ENCODE assay signal across 29 cellular contexts in the genomic region with DNA sequence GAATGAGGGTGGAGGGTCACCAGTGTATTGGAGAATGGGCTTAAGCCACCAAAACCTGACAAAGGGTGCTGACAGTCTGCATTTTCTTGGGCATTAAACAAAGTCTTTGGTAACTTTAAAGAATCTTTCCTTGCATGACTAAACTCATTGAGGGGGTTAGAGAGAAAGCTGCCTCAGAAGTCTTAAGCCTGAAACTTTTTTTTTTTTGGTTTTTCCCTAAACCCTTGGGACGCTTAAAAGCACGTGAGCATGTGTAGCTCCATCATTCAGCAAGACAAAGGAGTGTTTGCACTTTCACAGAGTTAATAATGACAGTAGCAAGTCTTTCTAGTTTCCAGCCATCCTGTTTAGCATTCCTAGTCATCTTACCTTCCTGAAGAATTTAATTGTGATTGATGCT.
DNase-seq lines count a peak whose midpoint lies in the region; ATAC-seq, FAIRE-seq and TF ChIP-seq lines count a peak whose summit lies in the region.
"Had no signal": no experiment of that assay in that cellular context is flagged by ENCODE, and none has a peak within 500 bp of the region (broad histone marks: within the 10 kb centered on the region; RNA-seq: fewer than 3 reads in every experiment).

No MANE protein-coding gene starts in this region.

- no peak overlapping the region for H3K9ac ChIP-seq in GM12878 (ENCODE audit: control insufficient read depth, insufficient read depth, low read length)
- H3K9ac ChIP-seq in mesenchymal stem cell (ENCODE audit: low read length) = peak overlapping the region; percentile 72
- H3K9ac ChIP-seq in smooth muscle cell (ENCODE audit: low read depth) = no peak overlapping the region

- H3K27me3 ChIP-seq in GM12878 (replicated peaks in 1 of 2; ENCODE audit: control insufficient read depth in 2 of 2, insufficient read depth in 2 of 2, low read length in 1 of 2) = no peaks in the 10 kb centered on the region; a peak in 1 of 4 replicates
- H3K27me3 ChIP-seq in mesenchymal stem cell (ENCODE audit: control insufficient read depth in 1 of 2, insufficient read depth in 1 of 2, low read length in 2 of 2) = peaks cover 0 to 11% of the 10 kb centered on the region in 2 experiments
- peaks cover 25% of the 10 kb centered on the region for H3K27me3 ChIP-seq in smooth muscle cell (ENCODE audit: low read depth)
- no peaks in the 10 kb centered on the region for H3K27me3 ChIP-seq in right atrium auricular region
- H3K27me3 ChIP-seq in CD4-positive, alpha-beta memory T cell (ENCODE audit: insufficient read depth, low read length) = no peaks in the 10 kb centered on the region
- H3K27me3 ChIP-seq: esophagus squamous epithelium, gastroesophageal sphincter had no signal

- no peak overlapping the region for H2BK12ac ChIP-seq in mesenchymal stem cell (ENCODE audit: low read length in 2 of 2)

- H3K27me3 Mint-ChIP-seq in CD4-positive, alpha-beta memory T cell = peaks cover 3 to 9% of the 10 kb centered on the region in 2 donors
- H3K27me3 Mint-ChIP-seq: dendritic cell treated with granulocyte-macrophage colony-stimulating factor and Interleukin-4, amounts not matched to agents 40 ng/mL and 50 ng/mL, for 4 days had no signal

- H3K9me3 ChIP-seq in GM12878 (replicated peaks; ENCODE audit: control insufficient read depth, insufficient read depth, low read length) = no peaks in the 10 kb centered on the region
- H3K9me3 ChIP-seq in mesenchymal stem cell (ENCODE audit: control insufficient read depth, low read length) = no peaks in the 10 kb centered on the region
- H3K9me3 ChIP-seq in smooth muscle cell (replicated peaks; ENCODE audit: low read depth) = no peaks in the 10 kb centered on the region
- no peaks in the 10 kb centered on the region for H3K9me3 ChIP-seq in right atrium auricular region
- H3K9me3 ChIP-seq in CD4-positive, alpha-beta memory T cell (ENCODE audit: control insufficient read depth in 1 of 2, low read length in 2 of 2) = no peaks in the 10 kb centered on the region
- H3K9me3 ChIP-seq: A549, esophagus squamous epithelium, gastroesophageal sphincter had no signal

- H2BK15ac ChIP-seq in mesenchymal stem cell (ENCODE audit: low read depth, poor library complexity, severe bottlenecking) = no peak overlapping the region

- H3F3A ChIP-seq in smooth muscle cell (ENCODE audit: low read depth) = peaks cover 16% of the 10 kb centered on the region

- WGBS in GM12878 (ENCODE audit: insufficient coverage, insufficient replicate concordance, low lambda C conversion rate, missing lambda C conversion rate) = 0% methylated on average over 2 of the region's 2 CpGs
- 62% methylated on average over 2 of the region's 2 CpGs for WGBS in mesenchymal stem cell
- 7% methylated on average over 2 of the region's 2 CpGs for WGBS in smooth muscle cell (ENCODE audit: low lambda C conversion rate)

- H3K4me3 Mint-ChIP-seq in CD4-positive, alpha-beta memory T cell = no peak overlapping the region
- H3K4me3 Mint-ChIP-seq: activated T-cell treated with anti-CD3 and anti-CD28 coated beads, Interleukin-2, amount 50 U/mL, for 4 hours; CD8-positive, alpha-beta T cell; dendritic cell treated with granulocyte-macrophage colony-stimulating factor and Interleukin-4, amounts not matched to agents 40 ng/mL and 50 ng/mL, for 4 days; immature natural killer cell; stimulated activated memory B cell treated with anti-CD40 and anti-IgM and Interleukin-4, amounts not matched to agents 10 μg/mL and 1 μg/mL and 100 μg/mL, for 72 hours had no signal

- no peaks in the 10 kb centered on the region for H3K79me1 ChIP-seq in mesenchymal stem cell (replicated peaks; ENCODE audit: low read length, poor library complexity, severe bottlenecking)

- no peak for TF ChIP-seq POLR2A in GM12878 (IDR thresholded peaks at IDR 0.05; ENCODE audit: low read depth, low read length)

- RAD21 ChIA-PET in GM12878 (lab: Charles Lee; ENCODE audit: unreplicated experiment) = interaction anchor here (0.8 to 3.4 kb wide), 5 partner anchors 36 to 368 kb away, joined by 3 to 18 read pairs (median 3); partner anchors contain the start of gene ZNF503

- DNase-seq in GM12865 (ENCODE audit: low read depth) (peak; percentile 24), GM12878 (ENCODE audit: low read depth, low spot score) (no peak), mesenchymal stem cell (no peak), smooth muscle cell (lab: John Stamatoyannopoulos, UW; ENCODE audit: unreplicated experiment) (no peak), right atrium auricular region (ENCODE audit: low spot score) (no peak), coronary artery (ENCODE audit: low spot score) (no peak)
- no peak for DNase-seq in CD4-positive, alpha-beta memory T cell
- DNase-seq: activated CD4-positive, alpha-beta T cell treated with anti-CD3 and anti-CD28 coated beads, Interleukin-2, amount 50 U/mL, for 1 hour; activated T-cell treated with anti-CD3 and anti-CD28 coated beads, Interleukin-2, amount 50 U/mL, for 4 hours; AML-193; CD8-positive, alpha-beta T cell; central memory CD4-positive, alpha-beta T cell; esophagus squamous epithelium; immature natural killer cell; left cardiac atrium; NCI-H1048; NCI-H1694; NCI-H446; NCI-H82; T1000; WERI-Rb-1 had no signal

- H3K4me3 ChIP-seq in GM12865 (ENCODE audit: low read depth, low read length) (no peak overlapping the region), GM12878 (no peak overlapping the region), mesenchymal stem cell (ENCODE audit: insufficient read depth in 1 of 2, low read depth in 1 of 2, low read length in 2 of 2) (peak overlapping the region in 1 of 2 experiments; percentile 52), smooth muscle cell (no peak overlapping the region), right atrium auricular region (no peak overlapping the region), coronary artery (no peak overlapping the region)
- H3K4me3 ChIP-seq in CD4-positive, alpha-beta memory T cell (ENCODE audit: low read length in 2 of 2) = no peak overlapping the region
- H3K4me3 ChIP-seq: A549, esophagus squamous epithelium, gastroesophageal sphincter, K562 had no signal

- H4K20me1 ChIP-seq in GM12878 (ENCODE audit: control insufficient read depth, insufficient read depth) (no peaks in the 10 kb centered on the region), smooth muscle cell (ENCODE audit: low read depth) (no peaks in the 10 kb centered on the region)

- FAIRE-seq in GM12878 (lab: Jason Lieb, UNC) = no peak
- FAIRE-seq: A549, endometrium, K562 had no signal

- H3K27ac Mint-ChIP-seq in CD4-positive, alpha-beta memory T cell = no peak overlapping the region
- H3K27ac Mint-ChIP-seq: CD8-positive, alpha-beta T cell; dendritic cell treated with granulocyte-macrophage colony-stimulating factor and Interleukin-4, amounts not matched to agents 40 ng/mL and 50 ng/mL, for 4 days; immature natural killer cell; stimulated activated memory B cell treated with anti-CD40 and anti-IgM and Interleukin-4, amounts not matched to agents 10 μg/mL and 1 μg/mL and 100 μg/mL, for 72 hours had no signal

- SMC1A ChIA-PET in GM12878 (lab: Charles Lee; ENCODE audit: uncharacterized antibody, unreplicated experiment) = interaction anchor here (0.6 to 2.6 kb wide), 10 partner anchors 9 to 164 kb away, joined by 3 to 19 read pairs (median 4); no protein-coding TSS in a partner anchor

- CTCF ChIA-PET in GM12878 (lab: Yijun Ruan, JAX) = interaction anchor here (1.6 kb wide), 1 partner anchor 9 kb away, joined by 3 read pairs; no protein-coding TSS in a partner anchor
- CTCF ChIA-PET in CD4-positive, alpha-beta memory T cell (lab: Charles Lee; ENCODE audit: partially characterized antibody) = no interaction called here

- no TSS peak for BruUV-seq in GM12878 (replicated peaks; lab: Mats Ljungman, UMichigan)

- no peaks in the 10 kb centered on the region for H3K36me3 Mint-ChIP-seq in CD4-positive, alpha-beta memory T cell
- H3K36me3 Mint-ChIP-seq: CD8-positive, alpha-beta T cell; immature natural killer cell; stimulated activated memory B cell treated with anti-CD40 and anti-IgM and Interleukin-4, amounts not matched to agents 10 μg/mL and 1 μg/mL and 100 μg/mL, for 72 hours had no signal

- H4K91ac ChIP-seq in mesenchymal stem cell (ENCODE audit: low read length) = no peak overlapping the region

- intact Hi-C loops in GM12878 (cut with micrococcal nuclease; ENCODE audit: unreplicated experiment) = loop anchor here (5.0 kb wide), 1 partner anchor 140 kb away; the partner anchor contains the start of gene ZNF503
- intact Hi-C loops in CD4-positive, alpha-beta memory T cell (cut with micrococcal nuclease) = no loop called here

- H2BK120ac ChIP-seq in mesenchymal stem cell (ENCODE audit: low read depth, low read length) = no peak overlapping the region

- no peak overlapping the region for H4K8ac ChIP-seq in mesenchymal stem cell (ENCODE audit: low read length)

- no peak overlapping the region for H2AK5ac ChIP-seq in mesenchymal stem cell (ENCODE audit: low read length, severe bottlenecking)

- H3K27ac ChIP-seq in GM12878 (ENCODE audit: control insufficient read depth, insufficient read depth) (no peak overlapping the region), mesenchymal stem cell (ENCODE audit: low read length, poor library complexity, severe bottlenecking) (no peak overlapping the region), smooth muscle cell (ENCODE audit: low read depth) (no peak overlapping the region), right atrium auricular region (no peak overlapping the region), coronary artery (no peak overlapping the region)
- H3K27ac ChIP-seq in CD4-positive, alpha-beta memory T cell (ENCODE audit: low read depth, low read length) = no peak overlapping the region
- H3K27ac ChIP-seq: A549, RWPE1, WERI-Rb-1 had no signal

- TF ChIP-seq CTCF in GM12865 (IDR thresholded peaks at IDR 0.05; ENCODE audit: insufficient read depth, low read depth, low read length, missing control alignments) (no peak), GM12878 (IDR thresholded peaks at IDR 0.05 in 2 of 3, conservative IDR thresholded peaks at IDR 0.05 in 1 of 3; ENCODE audit: control insufficient read depth in 2 of 3, extremely low read depth in 1 of 3, insufficient read depth in 1 of 3, low read depth in 3 of 3, low read length in 3 of 3) (no peak), smooth muscle cell (IDR thresholded peaks at IDR 0.05; ENCODE audit: borderline replicate concordance, insufficient read depth, poor library complexity, severe bottlenecking) (no peak), right atrium auricular region (IDR thresholded peaks at IDR 0.05) (no peak), coronary artery (IDR thresholded peaks at IDR 0.05) (no peak)

- H3K9me3 Mint-ChIP-seq in CD4-positive, alpha-beta memory T cell = peaks cover 0 to 2% (median 0%) of the 10 kb centered on the region in 8 donors
- H3K9me3 Mint-ChIP-seq: activated T-cell treated with anti-CD3 and anti-CD28 coated beads, Interleukin-2, amount 50 U/mL, for 4 hours; CD8-positive, alpha-beta T cell; dendritic cell treated with granulocyte-macrophage colony-stimulating factor and Interleukin-4, amounts not matched to agents 40 ng/mL and 50 ng/mL, for 4 days; stimulated activated memory B cell treated with anti-CD40 and anti-IgM and Interleukin-4, amounts not matched to agents 10 μg/mL and 1 μg/mL and 100 μg/mL, for 72 hours had no signal

- peak; percentile 36; the same call in 2 of the 3 replicates for ATAC-seq in GM12878
- no peak for ATAC-seq in activated CD4-positive, CD25-positive, alpha-beta regulatory T cell treated with anti-CD3 and anti-CD28 coated beads, Interleukin-2, amount 50 U/mL, for 24 hours
- ATAC-seq: A549; activated T-cell treated with anti-CD3 and anti-CD28 coated beads, Interleukin-2, amount 50 U/mL, for 4 hours; CD8-positive, alpha-beta T cell; K562; left cardiac atrium; stimulated activated memory B cell treated with anti-CD40 and anti-IgM and Interleukin-4, amounts not matched to agents 10 μg/mL and 1 μg/mL and 100 μg/mL, for 72 hours had no signal

- H2AFZ ChIP-seq in GM12878 (ENCODE audit: control insufficient read depth, low read depth, low read length) = no peak overlapping the region
- H2AFZ ChIP-seq in mesenchymal stem cell (ENCODE audit: low read depth, low read length) = no peak overlapping the region
- no peak overlapping the region for H2AFZ ChIP-seq in smooth muscle cell (ENCODE audit: low read depth)

- H3K23ac ChIP-seq in mesenchymal stem cell (ENCODE audit: low read length in 2 of 2) = no peak overlapping the region

- H3K14ac ChIP-seq in mesenchymal stem cell (ENCODE audit: low read length in 2 of 2) = no peak overlapping the region

- H3K4me1 ChIP-seq in GM12878 (ENCODE audit: control insufficient read depth, insufficient read depth, low read length) = no peaks in the 10 kb centered on the region; the same call in 1 of the 2 replicates
- H3K4me1 ChIP-seq in mesenchymal stem cell (ENCODE audit: control insufficient read depth, insufficient read depth, low read depth, low read length) = no peaks in the 10 kb centered on the region
- H3K4me1 ChIP-seq in smooth muscle cell (ENCODE audit: low read depth) = peaks cover 63% of the 10 kb centered on the region
- peaks cover 0 to 10% of the 10 kb centered on the region in 2 donors for H3K4me1 ChIP-seq in right atrium auricular region
- no peaks in the 10 kb centered on the region for H3K4me1 ChIP-seq in CD4-positive, alpha-beta memory T cell (ENCODE audit: insufficient read depth, low read length)
- H3K4me1 ChIP-seq: A549 had no signal

- in situ Hi-C loops in GM12878 (cut with MboI) = no loop called here

- no peaks in the 10 kb centered on the region for H3K4me1 Mint-ChIP-seq in CD4-positive, alpha-beta memory T cell
- H3K4me1 Mint-ChIP-seq: stimulated activated memory B cell treated with anti-CD40 and anti-IgM and Interleukin-4, amounts not matched to agents 10 μg/mL and 1 μg/mL and 100 μg/mL, for 72 hours had no signal

- no peak for TF ChIP-seq RAD21 in GM12878 (IDR thresholded peaks at IDR 0.05; ENCODE audit: insufficient read depth, low read depth, low read length)

- POLR2A ChIA-PET in GM12878 (lab: Charles Lee) = interaction anchor here (2.4 kb wide), 1 partner anchor 55 kb away, joined by 5 read pairs; no protein-coding TSS in a partner anchor
- POLR2A ChIA-PET in CD4-positive, alpha-beta memory T cell (lab: Charles Lee; ENCODE audit: partially characterized antibody) = no interaction called here

- H3K36me3 ChIP-seq in GM12878 (ENCODE audit: control insufficient read depth in 2 of 2, insufficient read depth in 2 of 2, low read length in 1 of 2) (no peaks in the 10 kb centered on the region), mesenchymal stem cell (ENCODE audit: control insufficient read depth in 1 of 2, insufficient read depth in 2 of 2, low read depth in 1 of 2, low read length in 2 of 2) (no peaks in the 10 kb centered on the region), smooth muscle cell (ENCODE audit: low read depth) (no peaks in the 10 kb centered on the region), right atrium auricular region (no peaks in the 10 kb centered on the region)
- H3K36me3 ChIP-seq in CD4-positive, alpha-beta memory T cell (ENCODE audit: insufficient read depth, low read length) = no peaks in the 10 kb centered on the region
- H3K36me3 ChIP-seq: esophagus squamous epithelium, gastroesophageal sphincter, WERI-Rb-1 had no signal

- no peak overlapping the region for H3K4me2 ChIP-seq in GM12878 (ENCODE audit: control insufficient read depth, insufficient read depth)
- H3K4me2 ChIP-seq in mesenchymal stem cell (ENCODE audit: low read length, poor library complexity, severe bottlenecking) = no peak overlapping the region
- peak overlapping the region; percentile 68 for H3K4me2 ChIP-seq in smooth muscle cell
- H3K4me2 ChIP-seq: A549 had no signal

- H3K4ac ChIP-seq in mesenchymal stem cell (ENCODE audit: low read depth in 1 of 2, low read length in 2 of 2) = no peak overlapping the region

- no peak overlapping the region for H2BK5ac ChIP-seq in mesenchymal stem cell (ENCODE audit: low read depth, low read length, poor library complexity, severe bottlenecking)

- TF ChIP-seq EP300 in GM12878 (IDR thresholded peaks at IDR 0.05; ENCODE audit: borderline replicate concordance in 1 of 2, control insufficient read depth in 1 of 2, low read depth in 2 of 2, low read length in 2 of 2) = no peak

- no peaks in the 10 kb centered on the region for H3K79me2 ChIP-seq in GM12878 (ENCODE audit: control insufficient read depth, insufficient read depth, low read length)
- no peaks in the 10 kb centered on the region for H3K79me2 ChIP-seq in smooth muscle cell (ENCODE audit: low read depth)

- H3K18ac ChIP-seq in mesenchymal stem cell (ENCODE audit: low read depth in 1 of 2, low read length in 2 of 2) = no peak overlapping the region
